In genomic region chr2:2229898-2230817, GRCh38 we compare ENCODE assay signal across 9 cellular contexts.
A peak's percentile ranks its signal among the peaks of the same experiment; 100 is the strongest.
DNase-seq lines count a peak whose midpoint lies in the region; ATAC-seq and TF ChIP-seq lines count a peak whose summit lies in the region.
"Had no signal": no experiment of that assay in that cellular context is flagged by ENCODE, and none has a peak within 500 bp of the region (broad histone marks: within the 10 kb centered on the region; RNA-seq: fewer than 3 reads in every experiment).

No MANE protein-coding gene starts in this region.

- H3K27ac ChIP-seq in osteoblast (ENCODE audit: low read depth, low read length) = no peak overlapping the region
- H3K27ac ChIP-seq: prostate gland had no signal

- H3K79me2 ChIP-seq in osteoblast (ENCODE audit: insufficient read depth, low read length) = no peaks in the 10 kb centered on the region

- H3K36me3 ChIP-seq in H7 (replicated peaks; ENCODE audit: control insufficient read depth, insufficient read depth, low read length) (no peaks in the 10 kb centered on the region), osteoblast (ENCODE audit: insufficient read depth, low read length) (no peaks in the 10 kb centered on the region)
- H3K36me3 ChIP-seq: prostate gland had no signal

- peak; percentile 21 for TF ChIP-seq CTCF in osteoblast (IDR thresholded peaks at IDR 0.05; ENCODE audit: extremely low read depth, low read depth, low read length)

- peaks cover 6% of the 10 kb centered on the region for H3K27me3 Mint-ChIP-seq in activated CD4-positive, alpha-beta T cell treated with anti-CD3 and anti-CD28 coated beads for 36 hours

- no peaks in the 10 kb centered on the region for H4K20me1 ChIP-seq in osteoblast (ENCODE audit: insufficient read depth, low read length)

- no peaks in the 10 kb centered on the region for H3K9me3 ChIP-seq in osteoblast (ENCODE audit: low read depth, low read length)
- H3K9me3 ChIP-seq: prostate gland had no signal

- no peak overlapping the region for H3K4me3 Mint-ChIP-seq in activated CD4-positive, alpha-beta T cell treated with anti-CD3 and anti-CD28 coated beads for 36 hours

- no peaks in the 10 kb centered on the region for H3K4me1 Mint-ChIP-seq in activated CD4-positive, alpha-beta T cell treated with anti-CD3 and anti-CD28 coated beads for 36 hours

- DNase-seq in H7 (peak; percentile 31), NCI-H446 (lab: John Stamatoyannopoulos, UW) (peak; percentile 26 to 38), cerebellum (ENCODE audit: low spot score) (peak; percentile 58), osteoblast (ENCODE audit: insufficient read length, low spot score, missing footprints) (peak; percentile 37), SKM-1 treated with dmso at 0.1 percent for 144 hours (lab: John Stamatoyannopoulos, UW; ENCODE audit: unreplicated experiment) (no peak), NK-92 (lab: John Stamatoyannopoulos, UW; ENCODE audit: unreplicated experiment) (no peak)
- DNase-seq in stimulated activated CD8-positive, alpha-beta memory T cell treated with anti-CD3 and anti-CD28 coated beads, Interleukin-4, amount 100 ng/mL, for 48 hours = no peak
- no peak for DNase-seq in activated CD4-positive, alpha-beta T cell treated with anti-CD3 and anti-CD28 coated beads for 36 hours

- H3K27me3 ChIP-seq in H7 (ENCODE audit: control insufficient read depth, insufficient read depth, low read length) = no peaks in the 10 kb centered on the region
- no peaks in the 10 kb centered on the region for H3K27me3 ChIP-seq in osteoblast (ENCODE audit: insufficient read depth, low read length)

- CTCF ChIA-PET in activated CD4-positive, alpha-beta T cell treated with anti-CD3 and anti-CD28 coated beads for 36 hours (lab: Charles Lee) = interaction anchor here (0.7 to 0.8 kb wide), 2 partner anchors 240 to 471 kb away, joined by 3 read pairs; no protein-coding TSS in a partner anchor

- POLR2A ChIA-PET in activated CD4-positive, alpha-beta T cell treated with anti-CD3 and anti-CD28 coated beads for 36 hours (lab: Charles Lee) = no interaction called here

- no peak overlapping the region for H3K4me3 ChIP-seq in H7 (ENCODE audit: insufficient read depth, low read depth, low read length)
- no peak overlapping the region for H3K4me3 ChIP-seq in osteoblast (ENCODE audit: insufficient read depth, low read length)
- H3K4me3 ChIP-seq: prostate gland had no signal

- no peak overlapping the region for H3K27ac Mint-ChIP-seq in activated CD4-positive, alpha-beta T cell treated with anti-CD3 and anti-CD28 coated beads for 36 hours

- peak overlapping the region; percentile 48 for H3K4me2 ChIP-seq in osteoblast (ENCODE audit: insufficient read depth, low read length)

- H3K36me3 Mint-ChIP-seq in activated CD4-positive, alpha-beta T cell treated with anti-CD3 and anti-CD28 coated beads for 36 hours (ENCODE audit: low read depth) = no peaks in the 10 kb centered on the region

- no peak for ATAC-seq in activated CD4-positive, alpha-beta T cell treated with anti-CD3 and anti-CD28 coated beads for 36 hours

- intact Hi-C loops in activated CD4-positive, alpha-beta T cell treated with anti-CD3 and anti-CD28 coated beads for 36 hours (cut with DNase I, micrococcal nuclease) = no loop called here

- no peaks in the 10 kb centered on the region for H3K9me3 Mint-ChIP-seq in activated CD4-positive, alpha-beta T cell treated with anti-CD3 and anti-CD28 coated beads for 36 hours (ENCODE audit: low read depth)

- no peak overlapping the region for H2AFZ ChIP-seq in osteoblast (ENCODE audit: low read length)

- H3K4me1 ChIP-seq in osteoblast (ENCODE audit: insufficient read depth, low read length) = no peaks in the 10 kb centered on the region
- H3K4me1 ChIP-seq: prostate gland had no signal

Comparison
In these comparisons a context has a peak if more than half of its experiments do, and no peak if none do; other contexts are left out.
1. DNase-seq: peak in H7 (single experiment), NCI-H446 (2 of 2), cerebellum (single experiment) and osteoblast (single experiment); none in stimulated activated CD8-positive, alpha-beta memory T cell treated with anti-CD3 and anti-CD28 coated beads, Interleukin-4, amount 100 ng/mL, for 48 hours (single experiment), SKM-1 treated with dmso at 0.1 percent for 144 hours (single experiment), activated CD4-positive, alpha-beta T cell treated with anti-CD3 and anti-CD28 coated beads for 36 hours (single experiment) and NK-92 (single experiment).